In genomic region chrX:68627986-68628385, GRCh38 we compare ENCODE assay signal across 2 cellular contexts.
TF ChIP-seq lines count a peak whose summit lies in the region.

No MANE protein-coding gene starts in this region.

TF ChIP-seq in HepG2, 621 proteins besides CTCF, POLR2A, EP300 and RAD21:
- no peak for TF ChIP-seq FOXM1 (CRISPR knock-in tag; IDR thresholded peaks at IDR 0.05)
- no peak for TF ChIP-seq PHF8 (CRISPR knock-in tag; IDR thresholded peaks at IDR 0.05)
- no peak for TF ChIP-seq SALL1 (CRISPR knock-in tag; IDR thresholded peaks at IDR 0.05)
- no peak for TF ChIP-seq TEAD3 (CRISPR knock-in tag; optimal IDR thresholded peaks at IDR 0.05; ENCODE audit: borderline replicate concordance)
- peak; percentile 51; the same call in 1 of the 2 replicates for TF ChIP-seq ZNF121 (CRISPR knock-in tag; IDR thresholded peaks at IDR 0.05)
- TF ChIP-seq HOXA9 (CRISPR knock-in tag; IDR thresholded peaks at IDR 0.05; ENCODE audit: borderline replicate concordance) = no peak

TF ChIP-seq in endothelial cell of umbilical vein, 7 proteins besides CTCF, POLR2A, EP300 and RAD21:
- no peak for TF ChIP-seq POLR2AphosphoS5 (IDR thresholded peaks at IDR 0.05; ENCODE audit: insufficient read depth, low read depth, low read length)
- no peak for TF ChIP-seq MAX (IDR thresholded peaks at IDR 0.05; ENCODE audit: insufficient read depth, insufficient read length)
- no peak for TF ChIP-seq EZH2 (IDR thresholded peaks at IDR 0.05; ENCODE audit: borderline replicate concordance, low read depth, low read length, severe bottlenecking)
- no peak for TF ChIP-seq JUN (IDR thresholded peaks at IDR 0.05; ENCODE audit: borderline replicate concordance, insufficient read depth, insufficient read length, low read depth)
- no peak for TF ChIP-seq GATA2 (IDR thresholded peaks at IDR 0.05; ENCODE audit: insufficient read depth, insufficient read length, low read depth, low read length)
- no peak for TF ChIP-seq FOS (IDR thresholded peaks at IDR 0.05; ENCODE audit: borderline replicate concordance, insufficient read depth, low read length)
